ENCODE assay signal across 1 cellular context in genomic region chr2:42819160-42819559, GRCh38.
TF ChIP-seq lines count a peak whose summit lies in the region.

No MANE protein-coding gene starts in this region.

TF ChIP-seq in GM23338, 12 proteins besides CTCF, POLR2A, EP300 and RAD21 (continued from another document):
- TF ChIP-seq REST (IDR thresholded peaks at IDR 0.05; ENCODE audit: unreplicated experiment) (no peak), ZNF331 (CRISPR knock-in tag; IDR thresholded peaks at IDR 0.05; ENCODE audit: low read depth) (no peak), POLR2AphosphoS5 (IDR thresholded peaks at IDR 0.05; ENCODE audit: low read depth) (no peak), NANOG (IDR thresholded peaks at IDR 0.05; ENCODE audit: borderline replicate concordance) (no peak), ZNF114 (CRISPR knock-in tag; IDR thresholded peaks at IDR 0.05) (no peak)
